ENCODE assay signal across 8 cellular contexts in the genomic region with DNA sequence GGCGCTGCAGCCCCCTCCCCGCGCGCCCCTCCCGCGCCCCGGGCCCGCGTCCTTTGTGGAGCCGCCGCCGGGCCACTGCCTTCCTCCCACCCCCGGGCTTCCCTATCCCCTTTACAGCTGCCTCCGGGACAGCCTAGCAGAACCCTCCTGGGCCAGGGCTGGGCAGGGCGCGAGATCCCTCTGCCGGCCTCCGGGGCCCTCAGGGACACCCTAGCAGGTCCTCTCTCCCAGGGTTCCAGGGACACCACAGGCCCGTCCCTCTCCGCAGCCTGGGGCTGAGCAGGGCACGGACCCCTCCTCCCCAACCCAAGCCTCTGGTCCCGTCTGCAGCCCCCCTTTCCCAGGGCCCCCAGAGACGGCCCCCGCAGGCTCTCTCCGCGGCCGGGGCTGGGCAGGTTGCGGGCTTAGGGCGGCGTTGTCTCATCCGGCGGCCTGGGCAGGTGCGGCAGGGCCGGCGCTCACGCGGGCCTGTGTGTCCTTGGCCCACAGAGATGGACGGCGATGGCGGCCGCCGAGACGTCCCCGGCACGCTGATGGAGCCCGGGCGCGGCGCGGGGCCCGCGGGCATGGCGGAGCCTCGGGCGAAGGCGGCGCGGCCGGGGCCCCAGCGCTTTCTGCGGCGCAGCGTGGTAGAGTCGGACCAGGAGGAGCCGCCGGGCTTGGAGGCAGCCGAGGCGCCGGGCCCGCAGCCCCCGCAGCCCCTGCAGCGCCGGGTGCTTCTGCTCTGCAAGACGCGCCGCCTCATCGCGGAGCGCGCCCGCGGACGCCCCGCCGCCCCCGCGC. TPM values are rescaled to one million over a fixed set of nuclear protein-coding genes. Genes with fewer than 3 reads are reported as not detected.
DNase-seq lines count a peak whose midpoint lies in the region; ATAC-seq lines count a peak whose summit lies in the region.

No MANE protein-coding gene starts in this region.

- peak; percentile 39 for DNase-seq in NCI-H146 (lab: John Stamatoyannopoulos, UW)
- DNase-seq in NCI-H146 treated with DMSO at 0.1 percent for 48 hours (lab: John Stamatoyannopoulos, UW; ENCODE audit: unreplicated experiment): no peak
- DNase-seq in activated CD4-positive, alpha-beta T cell treated with anti-CD3 and anti-CD28 coated beads, Interleukin-2, amount 50 U/mL, for 48 hours: peak; percentile 21 to 28
- peak in 2 of 3 donors; percentile 57 to 65 for DNase-seq in right cardiac atrium
- no peak for DNase-seq in germinal center (ENCODE audit: low spot score)

- H3K27ac ChIP-seq in right cardiac atrium (ENCODE audit: low read length) (peak overlapping the region; percentile 23), skin epidermis (peak overlapping the region in 3 of 21 experiments; percentile 27 to 60 (median 50))

- intact Hi-C loops in right cardiac atrium (cut with DNase I): no loop called here

- ATAC-seq in right cardiac atrium (no peak), GM18511 (IDR thresholded peaks at IDR 0.05; ENCODE audit: unreplicated experiment) (no peak), GM18520 (IDR thresholded peaks at IDR 0.05; ENCODE audit: unreplicated experiment) (no peak)

- H3K9me3 ChIP-seq in right cardiac atrium (ENCODE audit: control insufficient read depth, low read length): no peaks in the 10 kb centered on the region

- H3K27me3 ChIP-seq in right cardiac atrium (ENCODE audit: control insufficient read depth, insufficient read depth): no peaks in the 10 kb centered on the region

- WGBS in right cardiac atrium: 2% methylated on average over 87 of the region's 87 CpGs

- H3K4me3 ChIP-seq in right cardiac atrium (ENCODE audit: low read length) (peak overlapping the region; percentile 45), skin epidermis (peak overlapping the region; percentile 26 to 56 (median 39))

- H3K4me1 ChIP-seq in right cardiac atrium (ENCODE audit: control insufficient read depth, insufficient read depth, low read length): peaks cover 3% of the 10 kb centered on the region

RNA-seq across cellular contexts. Expression of a gene that starts 0.7 kb away (rescaled TPM):
- total RNA-seq in right cardiac atrium: 100 to 1,000 TPM; 217 to 322 (median 278) TPM
- polyA plus RNA-seq in right cardiac atrium: 167 TPM

RNA-seq across cellular contexts. Expression of a gene that starts 50.6 kb away (rescaled TPM):
- 10 to 100 TPM; 42.9 to 68.4 (median 62.7) TPM for total RNA-seq in right cardiac atrium
- polyA plus RNA-seq in right cardiac atrium: 96.2 TPM

Comparison
In these comparisons a context has a peak if more than half of its experiments do, and no peak if none do; other contexts are left out.
1. DNase-seq: peak in NCI-H146 (single experiment), activated CD4-positive, alpha-beta T cell treated with anti-CD3 and anti-CD28 coated beads, Interleukin-2, amount 50 U/mL, for 48 hours (2 of 2) and right cardiac atrium (2 of 3); none in NCI-H146 treated with DMSO at 0.1 percent for 48 hours (single experiment) and germinal center (single experiment).